ENCODE assay signal across 8 cellular contexts in the genomic region with DNA sequence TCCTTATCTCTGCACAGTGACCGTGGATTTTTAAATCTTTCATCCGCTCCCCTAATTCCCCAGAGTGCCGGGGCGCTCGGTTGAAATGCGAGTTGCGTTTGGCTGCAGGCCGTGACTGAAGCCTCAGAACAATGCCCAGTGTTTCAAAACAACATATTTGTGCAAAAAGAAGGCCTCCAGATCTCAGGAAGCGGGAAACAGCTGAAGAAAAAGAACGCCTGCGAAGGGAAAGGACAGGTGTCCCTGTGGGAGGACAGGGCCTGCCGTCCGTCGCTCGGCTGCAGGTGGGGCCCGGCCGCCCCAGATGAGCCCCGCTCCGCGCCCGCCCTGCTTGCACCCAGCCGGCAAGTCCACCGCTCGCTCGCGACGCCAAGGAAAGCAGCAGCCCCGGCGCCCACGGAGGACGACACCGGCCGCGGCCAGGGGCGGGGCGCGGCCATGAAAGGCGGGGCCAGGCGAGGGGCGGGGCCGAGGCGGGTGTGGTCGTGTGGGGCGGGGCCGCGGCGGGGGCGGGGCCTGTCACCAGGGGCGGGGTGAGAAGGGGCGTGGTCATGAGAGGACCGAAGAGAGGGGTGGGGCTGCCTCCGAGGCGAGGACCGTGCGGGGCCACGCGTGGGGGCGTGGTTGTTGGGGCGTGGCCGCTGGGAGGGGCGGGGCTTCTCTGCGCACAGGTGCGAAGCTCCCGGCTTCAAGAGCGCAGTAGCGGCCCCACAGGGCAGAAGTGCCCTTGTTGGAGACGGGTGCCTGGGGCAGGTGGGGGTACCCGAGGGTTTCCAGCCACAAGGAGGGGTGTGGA. TPM values are rescaled to one million over a fixed set of nuclear protein-coding genes. Genes with fewer than 3 reads are reported as not detected.
DNase-seq lines count a peak whose midpoint lies in the region; ATAC-seq and TF ChIP-seq lines count a peak whose summit lies in the region.

No MANE protein-coding gene starts in this region.

- intact Hi-C loops in right cardiac atrium (cut with DNase I) (no loop called here), gastrocnemius medialis (cut with DNase I; ENCODE audit: low total_unique reads) (loop anchor here (2.0 kb wide), 1 partner anchor 34 kb away; no protein-coding TSS in a partner anchor)

- peak; percentile 74 to 76 for ATAC-seq in right cardiac atrium
- ATAC-seq in gastrocnemius medialis: peak; percentile 81 to 91
- ATAC-seq in HG03354 (IDR thresholded peaks at IDR 0.05; ENCODE audit: poor library complexity, severe bottlenecking, unreplicated experiment): no peak

- no peaks in the 10 kb centered on the region for H3K9me3 ChIP-seq in right cardiac atrium (ENCODE audit: control insufficient read depth, low read length)
- H3K9me3 ChIP-seq in gastrocnemius medialis: no peaks in the 10 kb centered on the region
- H3K9me3 ChIP-seq in MM.1S (replicated peaks; ENCODE audit: insufficient read depth, low read length): no peaks in the 10 kb centered on the region

- no peaks in the 10 kb centered on the region for H3K36me3 ChIP-seq in gastrocnemius medialis
- H3K36me3 ChIP-seq in MM.1S (replicated peaks; ENCODE audit: insufficient read depth, low read length): no peaks in the 10 kb centered on the region

- H3F3A ChIP-seq in MM.1S (ENCODE audit: insufficient read depth, low read length): no peaks in the 10 kb centered on the region

- TF ChIP-seq POLR2A in gastrocnemius medialis (IDR thresholded peaks at IDR 0.05): no peak

- no peak overlapping the region for H2AFZ ChIP-seq in MM.1S (ENCODE audit: low read length)

- no peaks in the 10 kb centered on the region for H3K79me2 ChIP-seq in MM.1S (ENCODE audit: low read length)

- peaks cover 6% of the 10 kb centered on the region for H3K4me1 ChIP-seq in right cardiac atrium (ENCODE audit: control insufficient read depth, insufficient read depth, low read length)
- H3K4me1 ChIP-seq in gastrocnemius medialis: peaks cover 13 to 19% of the 10 kb centered on the region in 2 donors
- H3K4me1 ChIP-seq in MM.1S (ENCODE audit: low read length): no peaks in the 10 kb centered on the region

- H3K27me3 ChIP-seq in right cardiac atrium (ENCODE audit: control insufficient read depth, insufficient read depth): no peaks in the 10 kb centered on the region
- peaks cover 3 to 19% (median 7%) of the 10 kb centered on the region in 3 donors for H3K27me3 ChIP-seq in gastrocnemius medialis
- peaks cover 4% of the 10 kb centered on the region; the same call in 1 of the 2 replicates for H3K27me3 ChIP-seq in MM.1S (replicated peaks; ENCODE audit: insufficient read depth, low read length)

- no peak overlapping the region for H3K9ac ChIP-seq in MM.1S (ENCODE audit: low read length)

- no peaks in the 10 kb centered on the region for H3K9me2 ChIP-seq in MM.1S (replicated peaks; ENCODE audit: insufficient read depth, low read length)

- DNase-seq in NCI-H1436 (lab: John Stamatoyannopoulos, UW): peak; percentile 42
- DNase-seq in NCI-H1436 treated with DMSO at 0.1 percent for 48 hours (lab: John Stamatoyannopoulos, UW): no peak
- DNase-seq in T-helper 1 cell: peak; percentile 24 to 53 (median 50)
- peak; percentile 40 for DNase-seq in amniotic epithelial cell (ENCODE audit: low read depth)
- peak; percentile 59 to 85 (median 79) for DNase-seq in right cardiac atrium
- DNase-seq in gastrocnemius medialis: peak; percentile 60 to 81
- no peak for DNase-seq in MM.1S

- no peaks in the 10 kb centered on the region for H4K20me1 ChIP-seq in MM.1S (ENCODE audit: insufficient read depth, low read length)

- no peak overlapping the region for H3K4me2 ChIP-seq in MM.1S (ENCODE audit: low read depth, low read length)

- H3K27ac ChIP-seq in right cardiac atrium (ENCODE audit: low read length): no peak overlapping the region
- H3K27ac ChIP-seq in gastrocnemius medialis: peak overlapping the region in 3 of 4 donors; percentile 55 to 78 (median 57)
- H3K27ac ChIP-seq in MM.1S (ENCODE audit: low read length): no peak overlapping the region

- TF ChIP-seq CTCF in gastrocnemius medialis (IDR thresholded peaks at IDR 0.05 in 4 of 5, conservative IDR thresholded peaks at IDR 0.05 in 1 of 5): no peak
- TF ChIP-seq CTCF in MM.1S (IDR thresholded peaks at IDR 0.05; ENCODE audit: low read length): no peak

- in situ Hi-C loops in gastrocnemius medialis (cut with MboI; ENCODE audit: low sequenced_read_pairs in 4 of 4): no loop called here

- WGBS in right cardiac atrium: 5% methylated on average over 68 of the region's 68 CpGs

- H3K4me3 ChIP-seq in right cardiac atrium (ENCODE audit: low read length) (peak overlapping the region; percentile 11), gastrocnemius medialis (peak overlapping the region; percentile 53 to 81 (median 64)), MM.1S (ENCODE audit: low read length) (no peak overlapping the region)

RNA-seq across cellular contexts. Expression of gene BOK, which starts 17.6 kb away (rescaled TPM):
- total RNA-seq in right cardiac atrium (10 to 100 TPM in 1 of 4 donors, 1 to 10 TPM in 3; 2.8 to 15.0 (median 3.9) TPM), gastrocnemius medialis (1 to 10 TPM in 3 of 4 donors, under 1 TPM in 1; 0.92 to 4.7 (median 2.3) TPM)
- 3.5 TPM for polyA plus RNA-seq in right cardiac atrium

RNA-seq across cellular contexts. Expression of gene STK25, which starts 32.6 kb away (rescaled TPM):
- total RNA-seq in right cardiac atrium (100 to 1,000 TPM in 1 of 4 donors, 10 to 100 TPM in 3; 84.7 to 112 (median 95.3) TPM), gastrocnemius medialis (100 to 1,000 TPM; 407 to 555 (median 524) TPM)
- polyA plus RNA-seq in right cardiac atrium: 116 TPM

Comparison
In these comparisons a context has a peak if more than half of its experiments do, and no peak if none do; other contexts are left out.
1. DNase-seq: peak in NCI-H1436 (single experiment), T-helper 1 cell (5 of 5), amniotic epithelial cell (single experiment), right cardiac atrium (3 of 3) and gastrocnemius medialis (2 of 2); none in NCI-H1436 treated with DMSO at 0.1 percent for 48 hours (single experiment) and MM.1S (single experiment).
2. H3K27ac ChIP-seq: peak in gastrocnemius medialis (3 of 4); none in right cardiac atrium (single experiment) and MM.1S (single experiment).